In genomic region chr3:134796313-134797079, GRCh38 we compare ENCODE assay signal across 2 cellular contexts.
TF ChIP-seq lines count a peak whose summit lies in the region.

No MANE protein-coding gene starts in this region.

TF ChIP-seq in HEK293T, 16 proteins besides CTCF, POLR2A, EP300 and RAD21 (continued from another document):
- TF ChIP-seq SP1 (IDR thresholded peaks at IDR 0.05) (no peak), FOXA1 (IDR thresholded peaks at IDR 0.05) (no peak), CTBP1 (IDR thresholded peaks at IDR 0.05; ENCODE audit: borderline replicate concordance) (no peak), ARNT (IDR thresholded peaks at IDR 0.05) (no peak), TARDBP (IDR thresholded peaks at IDR 0.05) (no peak), SUZ12 (IDR thresholded peaks at IDR 0.05) (no peak), L3MBTL2 (conservative IDR thresholded peaks at IDR 0.05) (no peak), ZNF384 (IDR thresholded peaks at IDR 0.05) (no peak), FOXK2 (IDR thresholded peaks at IDR 0.05) (no peak)

TF ChIP-seq in GM12878, 131 proteins besides CTCF, POLR2A, EP300 and RAD21 (continued from another document):
- TF ChIP-seq, protein P1, sequence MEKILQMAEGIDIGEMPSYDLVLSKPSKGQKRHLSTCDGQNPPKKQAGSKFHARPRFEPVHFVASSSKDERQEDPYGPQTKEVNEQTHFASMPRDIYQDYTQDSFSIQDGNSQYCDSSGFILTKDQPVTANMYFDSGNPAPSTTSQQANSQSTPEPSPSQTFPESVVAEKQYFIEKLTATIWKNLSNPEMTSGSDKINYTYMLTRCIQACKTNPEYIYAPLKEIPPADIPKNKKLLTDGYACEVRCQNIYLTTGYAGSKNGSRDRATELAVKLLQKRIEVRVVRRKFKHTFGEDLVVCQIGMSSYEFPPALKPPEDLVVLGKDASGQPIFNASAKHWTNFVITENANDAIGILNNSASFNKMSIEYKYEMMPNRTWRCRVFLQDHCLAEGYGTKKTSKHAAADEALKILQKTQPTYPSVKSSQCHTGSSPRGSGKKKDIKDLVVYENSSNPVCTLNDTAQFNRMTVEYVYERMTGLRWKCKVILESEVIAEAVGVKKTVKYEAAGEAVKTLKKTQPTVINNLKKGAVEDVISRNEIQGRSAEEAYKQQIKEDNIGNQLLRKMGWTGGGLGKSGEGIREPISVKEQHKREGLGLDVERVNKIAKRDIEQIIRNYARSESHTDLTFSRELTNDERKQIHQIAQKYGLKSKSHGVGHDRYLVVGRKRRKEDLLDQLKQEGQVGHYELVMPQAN (conservative IDR thresholded peaks at IDR 0.05) = no peak
- TF ChIP-seq RBBP5 (conservative IDR thresholded peaks at IDR 0.05) = no peak
- 0 out of 2 replicates have a peak, but pooled peaks have one; percentile 23 for TF ChIP-seq CHD1 (IDR thresholded peaks at IDR 0.05; ENCODE audit: low read depth, low read length)
- TF ChIP-seq, protein P2, sequence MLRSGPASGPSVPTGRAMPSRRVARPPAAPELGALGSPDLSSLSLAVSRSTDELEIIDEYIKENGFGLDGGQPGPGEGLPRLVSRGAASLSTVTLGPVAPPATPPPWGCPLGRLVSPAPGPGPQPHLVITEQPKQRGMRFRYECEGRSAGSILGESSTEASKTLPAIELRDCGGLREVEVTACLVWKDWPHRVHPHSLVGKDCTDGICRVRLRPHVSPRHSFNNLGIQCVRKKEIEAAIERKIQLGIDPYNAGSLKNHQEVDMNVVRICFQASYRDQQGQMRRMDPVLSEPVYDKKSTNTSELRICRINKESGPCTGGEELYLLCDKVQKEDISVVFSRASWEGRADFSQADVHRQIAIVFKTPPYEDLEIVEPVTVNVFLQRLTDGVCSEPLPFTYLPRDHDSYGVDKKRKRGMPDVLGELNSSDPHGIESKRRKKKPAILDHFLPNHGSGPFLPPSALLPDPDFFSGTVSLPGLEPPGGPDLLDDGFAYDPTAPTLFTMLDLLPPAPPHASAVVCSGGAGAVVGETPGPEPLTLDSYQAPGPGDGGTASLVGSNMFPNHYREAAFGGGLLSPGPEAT (IDR thresholded peaks at IDR 0.05; ENCODE audit: low read depth) = 0 out of 2 replicates have a peak, but pooled peaks have one; percentile 47
- peak; percentile 55 to 58; a peak in 2 of 4 replicates for TF ChIP-seq IKZF2 (IDR thresholded peaks at IDR 0.05)
